In genomic region chr18:49768051-49768391, GRCh38 we compare ENCODE assay signal across 9 cellular contexts. TPM values are rescaled to one million over a fixed set of nuclear protein-coding genes. Genes with fewer than 3 reads are reported as not detected.
A peak's percentile ranks its signal among the peaks of the same experiment; 100 is the strongest.
DNase-seq lines count a peak whose midpoint lies in the region; ATAC-seq and TF ChIP-seq lines count a peak whose summit lies in the region.
"Had no signal": no experiment of that assay in that cellular context is flagged by ENCODE, and none has a peak within 500 bp of the region (broad histone marks: within the 10 kb centered on the region; RNA-seq: fewer than 3 reads in every experiment).

No MANE protein-coding gene starts in this region.

- in situ Hi-C loops in GM13976 (cut with MboI; ENCODE audit: low sequenced_read_pairs, unreplicated experiment), result no loop called here

- no peaks in the 10 kb centered on the region for H3K36me3 Mint-ChIP-seq in osteocyte (ENCODE audit: unreplicated experiment)
- H3K36me3 Mint-ChIP-seq: activated naive CD8-positive, alpha-beta T cell had no signal

- H3K9ac ChIP-seq in OCI-LY3 (ENCODE audit: low read length), result no peak overlapping the region

- 19 to 27% methylated on average over 5 of the region's 5 CpGs for WGBS in esophagus squamous epithelium, 2 donors

- peaks cover 8% of the 10 kb centered on the region for H3K4me1 Mint-ChIP-seq in osteocyte (ENCODE audit: unreplicated experiment)

- H2AFZ ChIP-seq in OCI-LY3 (ENCODE audit: low read depth, low read length), result no peak overlapping the region

- peak overlapping the region; percentile 33 for H3K4me2 ChIP-seq in OCI-LY3 (ENCODE audit: low read length)

- peaks cover 3% of the 10 kb centered on the region; the same call in 1 of the 2 replicates for H3K4me1 ChIP-seq in OCI-LY3 (ENCODE audit: low read length)
- H3K4me1 ChIP-seq in esophagus squamous epithelium, result no peaks in the 10 kb centered on the region

- intact Hi-C loops in esophagus squamous epithelium (cut with DNase I), result loop anchor here (10.0 kb wide), 1 partner anchor 203 kb away; the partner anchor contains the start of gene LIPG

- H3K27ac ChIP-seq in 22Rv1 (no peak overlapping the region), OCI-LY3 (ENCODE audit: low read length) (no peak overlapping the region), esophagus squamous epithelium (no peak overlapping the region)

- H3K9me3 ChIP-seq in OCI-LY3 (ENCODE audit: insufficient read depth, low read length), result no peaks in the 10 kb centered on the region
- no peaks in the 10 kb centered on the region for H3K9me3 ChIP-seq in esophagus squamous epithelium

- no peaks in the 10 kb centered on the region for H3K79me2 ChIP-seq in OCI-LY3 (ENCODE audit: low read length)

- no peak for ATAC-seq in HG02588 (IDR thresholded peaks at IDR 0.05; ENCODE audit: unreplicated experiment)

- no peak overlapping the region for H3K4me3 Mint-ChIP-seq in osteocyte (ENCODE audit: unreplicated experiment)
- H3K4me3 Mint-ChIP-seq: activated naive CD8-positive, alpha-beta T cell had no signal

- H4K20me1 ChIP-seq in OCI-LY3 (ENCODE audit: insufficient read depth, low read length), result no peaks in the 10 kb centered on the region

- H3K27me3 Mint-ChIP-seq in osteocyte (ENCODE audit: unreplicated experiment), result peaks cover 10% of the 10 kb centered on the region
- H3K27me3 Mint-ChIP-seq: activated naive CD8-positive, alpha-beta T cell had no signal

- no peak overlapping the region for H3K4me3 ChIP-seq in OCI-LY3 (ENCODE audit: low read length)
- no peak overlapping the region for H3K4me3 ChIP-seq in esophagus squamous epithelium

- H3K36me3 ChIP-seq in OCI-LY3 (replicated peaks; ENCODE audit: low read depth, low read length) (no peaks in the 10 kb centered on the region), esophagus squamous epithelium (no peaks in the 10 kb centered on the region)

- no peak for DNase-seq in GM13976 (ENCODE audit: low spot score)
- no peak for DNase-seq in esophagus squamous epithelium (lab: John Stamatoyannopoulos, UW)
- DNase-seq in osteocyte (ENCODE audit: extremely low spot score, unreplicated experiment), result no peak
- DNase-seq in NCI-H187 treated with DMSO at 0.1 percent for 48 hours (lab: John Stamatoyannopoulos, UW), result no peak
- no peak for DNase-seq in NCI-H774 (lab: John Stamatoyannopoulos, UW)

- H3K9me3 Mint-ChIP-seq in osteocyte (ENCODE audit: unreplicated experiment), result no peaks in the 10 kb centered on the region

- H3K27me3 ChIP-seq in OCI-LY3 (ENCODE audit: low read depth, low read length), result no peaks in the 10 kb centered on the region
- H3K27me3 ChIP-seq in esophagus squamous epithelium, result no peaks in the 10 kb centered on the region

- no peak for TF ChIP-seq POLR2A in esophagus squamous epithelium (IDR thresholded peaks at IDR 0.05)

- peak; percentile 75 for TF ChIP-seq CTCF in 22Rv1 (IDR thresholded peaks at IDR 0.05)
- TF ChIP-seq CTCF in GM13976 (IDR thresholded peaks at IDR 0.05; ENCODE audit: borderline replicate concordance, control extremely low read depth, extremely low read depth, insufficient read depth, missing control alignments), result peak; percentile 39
- TF ChIP-seq CTCF in OCI-LY3 (IDR thresholded peaks at IDR 0.05; ENCODE audit: low read depth, low read length), result peak; percentile 96
- peak in 5 of 6 experiments; percentile 23 to 57 (median 29) for TF ChIP-seq CTCF in esophagus squamous epithelium (IDR thresholded peaks at IDR 0.05)
- peak; percentile 45 for TF ChIP-seq CTCF in osteocyte (IDR thresholded peaks at IDR 0.05)

- H3K27ac Mint-ChIP-seq in osteocyte (ENCODE audit: unreplicated experiment), result no peak overlapping the region
- H3K27ac Mint-ChIP-seq: activated naive CD8-positive, alpha-beta T cell had no signal

RNA-seq across cellular contexts. Expression of gene ACAA2, which starts 45.3 kb away (rescaled TPM):
- total RNA-seq in esophagus squamous epithelium (10 to 100 TPM in 2 of 4 donors, 1 to 10 TPM in 2; 6.8 to 43.6 (median 15.9) TPM), osteocyte (57.0 and 57.7 TPM in 2 replicates)

Comparison
In these comparisons a context has a peak if more than half of its experiments do, and no peak if none do; other contexts are left out.
1. CTCF ChIP-seq: peak in every context shown above with its lines; median percentile 96 in OCI-LY3; 75 in 22Rv1; 45 in osteocyte; 39 in GM13976; 29 in esophagus squamous epithelium.